8 cellular contexts compared by ENCODE assay signal in the genomic region with DNA sequence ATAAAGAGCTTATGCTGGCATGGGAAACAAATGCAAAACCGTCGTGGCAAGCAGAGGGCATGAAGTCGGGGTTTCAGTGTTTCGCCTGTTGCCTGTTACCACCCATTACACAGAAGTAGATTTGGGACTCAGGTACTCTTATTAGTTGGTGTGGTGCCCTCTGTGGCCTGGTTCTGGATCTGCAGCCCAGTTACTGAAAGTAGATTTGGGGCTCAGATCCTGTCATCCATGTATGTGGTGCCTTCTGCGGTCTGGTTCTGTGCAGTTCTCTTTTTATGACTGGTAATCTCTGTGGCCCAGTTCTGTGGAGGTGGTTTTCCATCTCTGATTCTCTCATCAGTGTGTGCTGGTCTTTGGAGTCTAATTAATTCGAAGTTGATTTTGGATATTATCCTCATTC. TPM values are rescaled to one million over a fixed set of nuclear protein-coding genes. Genes with fewer than 3 reads are reported as not detected.
DNase-seq lines count a peak whose midpoint lies in the region; ATAC-seq lines count a peak whose summit lies in the region.

No MANE protein-coding gene starts in this region.

- no peaks in the 10 kb centered on the region for H3K27me3 Mint-ChIP-seq in activated naive CD8-positive, alpha-beta T cell treated with anti-CD3 and anti-CD28 coated beads, Interleukin-2, amount 10 ng/mL, durations not matched to agents 7 days and 5 days

- peak; percentile 2 for DNase-seq in NCI-H510A treated with DMSO at 0.1 percent for 48 hours (lab: John Stamatoyannopoulos, UW)
- DNase-seq in NCI-H510A (lab: John Stamatoyannopoulos, UW), result no peak
- DNase-seq in LoVo (ENCODE audit: low spot score), result peak; percentile 10
- DNase-seq in activated naive CD8-positive, alpha-beta T cell treated with anti-CD3 and anti-CD28 coated beads, Interleukin-2, amount 10 ng/mL, durations not matched to agents 7 days and 5 days, result no peak
- peak; percentile 44 to 48 for DNase-seq in lung microvascular endothelial cell (ENCODE audit: low read depth in 2 of 2)
- DNase-seq in medulla oblongata (ENCODE audit: extremely low spot score), result no peak
- DNase-seq in NCI-H1930 (lab: John Stamatoyannopoulos, UW), result no peak

- POLR2A ChIA-PET in activated naive CD8-positive, alpha-beta T cell treated with anti-CD3 and anti-CD28 coated beads, Interleukin-2, amount 10 ng/mL, durations not matched to agents 7 days and 5 days (lab: Charles Lee), result interaction anchor here (0.6 kb wide), 1 partner anchor 71 kb away, joined by 5 read pairs; no protein-coding TSS in a partner anchor

- ATAC-seq in GM21529 (IDR thresholded peaks at IDR 0.05; ENCODE audit: unreplicated experiment), result peak; percentile 84
- peak; percentile 55 for ATAC-seq in activated naive CD8-positive, alpha-beta T cell treated with anti-CD3 and anti-CD28 coated beads, Interleukin-2, amount 10 ng/mL, durations not matched to agents 7 days and 5 days (ENCODE audit: low read depth)

- H3K4me3 Mint-ChIP-seq in activated naive CD8-positive, alpha-beta T cell treated with anti-CD3 and anti-CD28 coated beads, Interleukin-2, amount 10 ng/mL, durations not matched to agents 7 days and 5 days, result no peak overlapping the region

- H3K4me1 Mint-ChIP-seq in activated naive CD8-positive, alpha-beta T cell treated with anti-CD3 and anti-CD28 coated beads, Interleukin-2, amount 10 ng/mL, durations not matched to agents 7 days and 5 days, result peaks cover 2% of the 10 kb centered on the region

- no peaks in the 10 kb centered on the region for H3K9me3 Mint-ChIP-seq in activated naive CD8-positive, alpha-beta T cell treated with anti-CD3 and anti-CD28 coated beads, Interleukin-2, amount 10 ng/mL, durations not matched to agents 7 days and 5 days

- no peaks in the 10 kb centered on the region for H3K36me3 Mint-ChIP-seq in activated naive CD8-positive, alpha-beta T cell treated with anti-CD3 and anti-CD28 coated beads, Interleukin-2, amount 10 ng/mL, durations not matched to agents 7 days and 5 days

- H3K27ac Mint-ChIP-seq in activated naive CD8-positive, alpha-beta T cell treated with anti-CD3 and anti-CD28 coated beads, Interleukin-2, amount 10 ng/mL, durations not matched to agents 7 days and 5 days, result no peak overlapping the region

RNA-seq across cellular contexts. Expression of a gene that starts 45.2 kb away (rescaled TPM):
- total RNA-seq in activated naive CD8-positive, alpha-beta T cell treated with anti-CD3 and anti-CD28 coated beads, Interleukin-2, amount 10 ng/mL, durations not matched to agents 7 days and 5 days, result 10 to 100 TPM; 23.2 to 24.4 TPM
- 10.7 and 12.1 TPM in 2 replicates for total RNA-seq in lung microvascular endothelial cell

Comparison
In these comparisons a context has a peak if more than half of its experiments do, and no peak if none do; other contexts are left out.
1. DNase-seq: peak in NCI-H510A treated with DMSO at 0.1 percent for 48 hours (single experiment), LoVo (single experiment) and lung microvascular endothelial cell (2 of 2); none in NCI-H510A (single experiment), activated naive CD8-positive, alpha-beta T cell treated with anti-CD3 and anti-CD28 coated beads, Interleukin-2, amount 10 ng/mL, durations not matched to agents 7 days and 5 days (single experiment), medulla oblongata (single experiment) and NCI-H1930 (0 of 2).